In genomic region chr9:136247947-136248637, GRCh38 we compare ENCODE assay signal across 17 cellular contexts. TPM values are rescaled to one million over a fixed set of nuclear protein-coding genes. Genes with fewer than 3 reads are reported as not detected.
"Had no signal": no experiment of that assay in that cellular context is flagged by ENCODE, and none has a peak within 500 bp of the region (broad histone marks: within the 10 kb centered on the region; RNA-seq: fewer than 3 reads in every experiment).

No MANE protein-coding gene starts in this region.

- DNase-seq: activated CD4-positive, alpha-beta T cell treated with anti-CD3 and anti-CD28 coated beads, Interleukin-2, amount 50 U/mL, for 1 hour; activated CD4-positive, CD25-positive, alpha-beta regulatory T cell; activated effector memory CD4-positive, alpha-beta T cell treated with Interleukin-2 at 50 U/mL for 16 hours; esophagus squamous epithelium; foreskin fibroblast; head of caudate nucleus; retina; thyroid gland; uterus had no signal

- H3K9me3 Mint-ChIP-seq: activated naive CD4-positive, alpha-beta T cell treated with anti-CD3 and anti-CD28 coated beads, Interleukin-2, amount 50 U/mL, for 24 hours had no signal

- H3K27me3 ChIP-seq: thyroid gland, uterus had no signal

- H3K9me3 ChIP-seq: esophagus squamous epithelium, thyroid gland, uterus had no signal

- H3K4me3 ChIP-seq: esophagus squamous epithelium, smooth muscle cell, thyroid gland, uterus had no signal

- H3K36me3 ChIP-seq: esophagus squamous epithelium, thyroid gland, uterus had no signal

- H3K36me3 Mint-ChIP-seq: brain had no signal

- H3K27me3 Mint-ChIP-seq: activated naive CD4-positive, alpha-beta T cell treated with anti-CD3 and anti-CD28 coated beads, Interleukin-2, amount 50 U/mL, for 24 hours had no signal

- H3K4me2 ChIP-seq: smooth muscle cell had no signal

- H3K4me3 Mint-ChIP-seq: activated naive CD4-positive, alpha-beta T cell treated with anti-CD3 and anti-CD28 coated beads, Interleukin-2, amount 50 U/mL, for 24 hours had no signal

- H3K27ac ChIP-seq: thyroid gland, uterus had no signal

RNA-seq across cellular contexts. Expression of gene LHX3, which starts 43.2 kb away (rescaled TPM):
- total RNA-seq: activated CD8-positive, alpha-beta memory T cell treated with anti-CD3 and anti-CD28 coated beads for 36 hours; esophagus squamous epithelium; liver; mesenteric fat pad; smooth muscle cell; T-helper 1 cell treated with Interleukin-12 subunit alpha and Interleukin-12 subunit beta and Interleukin-4 antibody, amounts not matched to agents 30 ng/mL and 1 ng/mL, for 36 hours; thyroid gland; uterus had no signal
- polyA plus RNA-seq: liver, neural cell, smooth muscle cell had no signal

RNA-seq across cellular contexts. Expression of gene CCDC187, which starts 55.8 kb away (rescaled TPM):
- total RNA-seq: activated CD8-positive, alpha-beta memory T cell treated with anti-CD3 and anti-CD28 coated beads for 36 hours; esophagus squamous epithelium; mesenteric fat pad; smooth muscle cell; T-helper 1 cell treated with Interleukin-12 subunit alpha and Interleukin-12 subunit beta and Interleukin-4 antibody, amounts not matched to agents 30 ng/mL and 1 ng/mL, for 36 hours had no signal
- polyA plus RNA-seq: liver, neural cell had no signal
